Comparison of ENCODE assay signal across 32 cellular contexts in genomic region chr7:135734343-135734689, GRCh38. TPM values are rescaled to one million over a fixed set of nuclear protein-coding genes. Genes with fewer than 3 reads are reported as not detected.
"Had no signal": no experiment of that assay in that cellular context is flagged by ENCODE, and none has a peak within 500 bp of the region (broad histone marks: within the 10 kb centered on the region; RNA-seq: fewer than 3 reads in every experiment).

No MANE protein-coding gene starts in this region.

- H3K9ac ChIP-seq: parathyroid adenoma had no signal

- H2AFZ ChIP-seq: parathyroid adenoma had no signal

- H3K4me1 Mint-ChIP-seq: naive thymus-derived CD4-positive, alpha-beta T cell; natural killer cell; nephron; neural crest cell; stimulated activated naive B cell treated with anti-CD40 and anti-IgM and Interleukin-4, amounts not matched to agents 10 μg/mL and 1 μg/mL and 100 μg/mL, for 72 hours had no signal

- ATAC-seq: naive thymus-derived CD4-positive, alpha-beta T cell; natural killer cell; psoas muscle; right lobe of liver; stimulated activated effector memory CD8-positive, alpha-beta T cell treated with anti-CD3 and anti-CD28 coated beads, Interleukin-12 subunit alpha, Interleukin-12 subunit beta, amount 100 ng/mL, for 72 hours; stimulated activated naive B cell treated with anti-CD40 and anti-IgM and Interleukin-4, amounts not matched to agents 10 μg/mL and 1 μg/mL and 100 μg/mL, for 72 hours had no signal

- H3K27me3 ChIP-seq: ovary, right lobe of liver, sigmoid colon, stomach, thyroid gland, tibial nerve, upper lobe of right lung, uterus had no signal

- H3K79me2 ChIP-seq: parathyroid adenoma had no signal

- H3K27ac ChIP-seq: ovary, parathyroid adenoma, psoas muscle, right lobe of liver, sigmoid colon, stomach, thoracic aorta, thyroid gland, tibial nerve, upper lobe of right lung, uterus had no signal

- FAIRE-seq: small intestine had no signal

- DNase-seq: naive thymus-derived CD4-positive, alpha-beta T cell; natural killer cell; occipital lobe; ovary; psoas muscle; right cardiac atrium; right lobe of liver; sigmoid colon; small intestine; stimulated activated CD4-positive, alpha-beta T cell treated with anti-CD3 and anti-CD28 coated beads, Interleukin-15, amount 100 ng/mL, for 24 hours; stimulated activated CD4-positive, alpha-beta T cell treated with anti-CD3 and anti-CD28 coated beads, Interleukin-2, amount 100 ng/mL, for 24 hours; stimulated activated CD4-positive, alpha-beta T cell treated with anti-CD3 and anti-CD28 coated beads, Interleukin-2, amount 100 ng/mL, for 48 hours; stimulated activated CD4-positive, alpha-beta T cell treated with anti-CD3 and anti-CD28 coated beads, Interleukin-4, amount 100 ng/mL, for 24 hours; stimulated activated naive B cell treated with anti-CD40 and anti-IgM and Interleukin-4, amounts not matched to agents 10 μg/mL and 1 μg/mL and 100 μg/mL, for 72 hours; stimulated activated naive CD4-positive, alpha-beta T cell treated with Interleukin-2 at 50 U/mL for 16 hours; stomach; thyroid gland; upper lobe of right lung; uterus had no signal

- H3K36me3 Mint-ChIP-seq: naive thymus-derived CD4-positive, alpha-beta T cell; natural killer cell; stimulated activated effector memory CD8-positive, alpha-beta T cell treated with anti-CD3 and anti-CD28 coated beads, Interleukin-12 subunit alpha, Interleukin-12 subunit beta, amount 100 ng/mL, for 72 hours; stimulated activated naive B cell treated with anti-CD40 and anti-IgM and Interleukin-4, amounts not matched to agents 10 μg/mL and 1 μg/mL and 100 μg/mL, for 72 hours; type B pancreatic cell had no signal

- H3K4me1 ChIP-seq: parathyroid adenoma, psoas muscle, right lobe of liver, stomach, thyroid gland, upper lobe of right lung, uterus had no signal

- H3K4me3 Mint-ChIP-seq: naive thymus-derived CD4-positive, alpha-beta T cell; natural killer cell; nephron; neural crest cell; stimulated activated effector memory CD8-positive, alpha-beta T cell treated with anti-CD3 and anti-CD28 coated beads, Interleukin-12 subunit alpha, Interleukin-12 subunit beta, amount 100 ng/mL, for 72 hours; stimulated activated naive B cell treated with anti-CD40 and anti-IgM and Interleukin-4, amounts not matched to agents 10 μg/mL and 1 μg/mL and 100 μg/mL, for 72 hours; stimulated activated naive CD8-positive, alpha-beta T cell treated with anti-CD3 and anti-CD28 coated beads, Interleukin-15, Interleukin-2, amounts not matched to agents 100 ng/mL and 50 ng/mL, for 24 hours; type B pancreatic cell had no signal

- H3K4me3 ChIP-seq: ovary, psoas muscle, right lobe of liver, sigmoid colon, stomach, thoracic aorta, thyroid gland, tibial nerve, upper lobe of right lung, uterus had no signal

- H3K27ac Mint-ChIP-seq: naive thymus-derived CD4-positive, alpha-beta T cell; natural killer cell; nephron; progenitor cell of endocrine pancreas; stimulated activated effector memory CD8-positive, alpha-beta T cell treated with anti-CD3 and anti-CD28 coated beads, Interleukin-12 subunit alpha, Interleukin-12 subunit beta, amount 100 ng/mL, for 72 hours; stimulated activated naive B cell treated with anti-CD40 and anti-IgM and Interleukin-4, amounts not matched to agents 10 μg/mL and 1 μg/mL and 100 μg/mL, for 72 hours; stimulated activated naive CD8-positive, alpha-beta T cell treated with anti-CD3 and anti-CD28 coated beads, Interleukin-15, Interleukin-2, amounts not matched to agents 100 ng/mL and 50 ng/mL, for 24 hours; type B pancreatic cell had no signal

- H3K27me3 Mint-ChIP-seq: type B pancreatic cell had no signal

- H3K9me3 Mint-ChIP-seq: naive thymus-derived CD4-positive, alpha-beta T cell; natural killer cell; nephron; neural crest cell; stimulated activated effector memory CD8-positive, alpha-beta T cell treated with anti-CD3 and anti-CD28 coated beads, Interleukin-12 subunit alpha, Interleukin-12 subunit beta, amount 100 ng/mL, for 72 hours; stimulated activated naive B cell treated with anti-CD40 and anti-IgM and Interleukin-4, amounts not matched to agents 10 μg/mL and 1 μg/mL and 100 μg/mL, for 72 hours; stimulated activated naive CD8-positive, alpha-beta T cell treated with anti-CD3 and anti-CD28 coated beads, Interleukin-15, Interleukin-2, amounts not matched to agents 100 ng/mL and 50 ng/mL, for 24 hours; type B pancreatic cell had no signal

- H3K36me3 ChIP-seq: ovary, right lobe of liver, sigmoid colon, stomach, thyroid gland, tibial nerve, upper lobe of right lung, uterus had no signal

- H3K9me3 ChIP-seq: ovary, psoas muscle, right lobe of liver, sigmoid colon, stomach, thoracic aorta, thyroid gland, tibial nerve, upper lobe of right lung, uterus had no signal

RNA-seq across cellular contexts. Expression of gene SLC13A4, which starts 6.3 kb away (rescaled TPM):
- total RNA-seq: naive thymus-derived CD4-positive, alpha-beta T cell; natural killer cell; psoas muscle; renal cortical epithelial cell; skeletal muscle tissue; stomach; tibial nerve; upper lobe of right lung; urinary bladder had no signal

RNA-seq across cellular contexts. Expression of gene FAM180A, which starts 14.3 kb away (rescaled TPM):
- total RNA-seq: naive thymus-derived CD4-positive, alpha-beta T cell; natural killer cell; neural crest cell; occipital lobe; progenitor cell of endocrine pancreas; renal cortical epithelial cell; temporal lobe had no signal
- polyA plus RNA-seq: naive thymus-derived CD4-positive, alpha-beta T cell had no signal
